In the genomic region with DNA sequence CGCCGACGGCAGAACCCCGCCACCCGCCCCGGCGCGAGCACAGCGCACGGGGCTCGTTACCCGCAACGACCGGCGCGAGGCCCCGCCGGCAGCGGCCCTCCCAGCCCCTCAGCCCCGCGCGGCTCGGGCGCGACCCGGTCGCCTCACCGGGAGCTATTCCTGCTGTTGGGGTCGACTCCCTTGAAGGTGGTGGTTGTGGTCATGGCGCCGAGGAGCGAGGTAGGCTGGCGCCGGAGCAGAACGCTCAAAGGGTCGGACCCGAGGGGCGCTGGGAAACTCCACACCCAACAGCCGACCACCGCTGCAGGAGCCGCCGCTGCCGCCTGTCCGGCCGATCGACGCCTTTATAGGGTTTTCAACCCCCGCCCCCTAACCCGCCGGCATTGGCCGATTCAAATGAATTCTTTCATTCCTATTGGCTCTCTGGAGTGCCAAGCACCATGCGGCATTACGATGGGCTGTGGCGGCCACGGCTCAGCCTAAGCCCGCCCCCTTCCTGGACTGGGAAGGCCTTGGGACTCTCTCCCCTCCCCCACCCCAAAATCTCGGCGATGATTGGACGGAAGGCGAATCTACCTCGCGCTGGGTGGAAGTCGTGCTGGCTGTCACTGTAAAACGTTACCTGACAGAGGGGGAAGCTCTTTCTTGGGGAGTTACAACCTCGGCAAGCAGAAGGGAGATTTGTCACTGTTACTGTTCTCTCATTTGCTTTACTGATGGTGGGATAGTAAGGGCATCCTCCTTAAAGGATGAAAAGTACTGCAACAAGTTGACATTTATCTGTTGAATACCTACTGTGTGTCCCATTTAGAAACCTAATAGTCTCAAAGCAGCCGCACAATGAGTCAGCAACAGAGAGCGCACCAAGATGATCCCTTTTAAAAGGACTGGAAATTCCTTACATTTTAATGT, we compare ENCODE assay signal across 8 cellular contexts. TPM values are rescaled to one million over a fixed set of nuclear protein-coding genes. Genes with fewer than 3 reads are reported as not detected.
DNase-seq lines count a peak whose midpoint lies in the region; ATAC-seq and TF ChIP-seq lines count a peak whose summit lies in the region.

A gene with protein sequence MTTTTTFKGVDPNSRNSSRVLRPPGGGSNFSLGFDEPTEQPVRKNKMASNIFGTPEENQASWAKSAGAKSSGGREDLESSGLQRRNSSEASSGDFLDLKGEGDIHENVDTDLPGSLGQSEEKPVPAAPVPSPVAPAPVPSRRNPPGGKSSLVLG (minus strand): TSS at position 318 of the 912 bp plus-strand sequence. CDS start 115 bp downstream, at position 203.

- peak within 1 kb of the TSS; percentile 96 for H3K4me3 Mint-ChIP-seq in activated CD4-positive, alpha-beta T cell treated with anti-CD3 and anti-CD28 coated beads for 36 hours

- peaks cover 36% of the 10 kb centered on the region for H3K4me1 Mint-ChIP-seq in activated CD4-positive, alpha-beta T cell treated with anti-CD3 and anti-CD28 coated beads for 36 hours

- H3K36me3 Mint-ChIP-seq in activated CD4-positive, alpha-beta T cell treated with anti-CD3 and anti-CD28 coated beads for 36 hours (ENCODE audit: low read depth): peaks cover 15% of the 10 kb centered on the region

- no peak for TF ChIP-seq CTCF in choroid plexus epithelial cell (conservative IDR thresholded peaks at IDR 0.05; ENCODE audit: low read depth, low read length)

- H3K27me3 Mint-ChIP-seq in activated CD4-positive, alpha-beta T cell treated with anti-CD3 and anti-CD28 coated beads for 36 hours: no peaks in the 10 kb centered on the region

- intact Hi-C loops in activated CD4-positive, alpha-beta T cell treated with anti-CD3 and anti-CD28 coated beads for 36 hours (cut with DNase I, micrococcal nuclease): loop anchor here (1.0 to 5.0 kb wide), 13 partner anchors 23 to 435 kb away; a partner anchor contains a TSS

- peak within 1 kb of the TSS; percentile 44 for H3K27ac ChIP-seq in layer of hippocampus (ENCODE audit: low read depth, low read length)

- POLR2A ChIA-PET in activated CD4-positive, alpha-beta T cell treated with anti-CD3 and anti-CD28 coated beads for 36 hours (lab: Charles Lee): interaction anchor here (0.6 to 1.6 kb wide), 11 partner anchors 8 to 1570 kb away, joined by 3 to 7 read pairs (median 3); a partner anchor contains a TSS

- H3K4me3 ChIP-seq in choroid plexus epithelial cell (ENCODE audit: low read depth, low read length): peak within 1 kb of the TSS; percentile 89

- CTCF ChIA-PET in activated CD4-positive, alpha-beta T cell treated with anti-CD3 and anti-CD28 coated beads for 36 hours (lab: Charles Lee): interaction anchor here (1.0 to 2.0 kb wide), 3 partner anchors 17 to 42 kb away, joined by 3 to 7 read pairs (median 5); no protein-coding TSS in a partner anchor

- peak; percentile 90 for ATAC-seq in HG03442 (IDR thresholded peaks at IDR 0.05; ENCODE audit: unreplicated experiment)
- peak; percentile 98 for ATAC-seq in activated CD4-positive, alpha-beta T cell treated with anti-CD3 and anti-CD28 coated beads for 36 hours

- peak; percentile 98 for DNase-seq in Ammon's horn (ENCODE audit: low spot score)
- peak; percentile 96 for DNase-seq in GM19238 (ENCODE audit: insufficient read length, low spot score)
- peak; percentile 100 for DNase-seq in NCI-H524 (lab: John Stamatoyannopoulos, UW)
- DNase-seq in activated CD4-positive, alpha-beta T cell treated with anti-CD3 and anti-CD28 coated beads for 36 hours: peak; percentile 99
- DNase-seq in choroid plexus epithelial cell (ENCODE audit: low read depth): peak; percentile 99
- DNase-seq in stimulated activated CD4-positive, alpha-beta T cell treated with anti-CD3 and anti-CD28 coated beads, Interleukin-1b, Interleukin-23, amount 100 ng/mL, for 4 hours (ENCODE audit: low read depth in 2 of 2): peak; percentile 95 to 97

- H3K27me3 ChIP-seq in layer of hippocampus (ENCODE audit: control insufficient read depth, insufficient read depth, low read length): no peaks in the 10 kb centered on the region

- H3K27ac Mint-ChIP-seq in activated CD4-positive, alpha-beta T cell treated with anti-CD3 and anti-CD28 coated beads for 36 hours: peak within 1 kb of the TSS; percentile 89

- H3K9me3 Mint-ChIP-seq in activated CD4-positive, alpha-beta T cell treated with anti-CD3 and anti-CD28 coated beads for 36 hours (ENCODE audit: low read depth): no peaks in the 10 kb centered on the region

RNA-seq across cellular contexts. Expression of the gene that starts here (rescaled TPM):
- 100 to 1,000 TPM; 234 to 238 TPM for total RNA-seq in activated CD4-positive, alpha-beta T cell treated with anti-CD3 and anti-CD28 coated beads for 36 hours

Comparison
In these comparisons a context has a peak if more than half of its experiments do, and no peak if none do; other contexts are left out.
1. Peak in every context shown above with its lines: DNase-seq, ATAC-seq, H3K4me3 ChIP-seq and H3K27ac ChIP-seq.